Comparison of ENCODE assay signal across 4 cellular contexts in the genomic region with DNA sequence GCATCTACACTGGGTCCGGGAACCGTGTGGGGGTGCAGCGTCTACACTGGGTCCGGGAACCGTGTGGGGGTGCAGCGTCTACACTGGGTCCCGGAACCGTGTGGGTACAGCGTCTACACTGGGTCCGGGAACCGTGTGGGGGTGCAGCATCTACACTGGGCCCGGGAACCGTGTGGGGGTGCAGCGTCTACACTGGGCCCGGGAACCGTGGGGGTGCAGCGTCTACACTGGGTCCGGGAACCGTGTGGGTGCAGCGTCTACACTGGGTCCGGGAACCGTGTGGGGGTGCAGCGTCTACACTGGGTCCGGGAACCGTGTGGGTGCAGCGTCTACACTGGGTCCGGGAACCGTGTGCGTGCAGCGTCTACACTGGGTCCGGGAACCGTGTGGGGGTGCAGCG. TPM values are rescaled to one million over a fixed set of nuclear protein-coding genes. Genes with fewer than 3 reads are reported as not detected.
"Had no signal": no experiment of that assay in that cellular context is flagged by ENCODE, and none has a peak within 500 bp of the region (broad histone marks: within the 10 kb centered on the region; RNA-seq: fewer than 3 reads in every experiment).

No MANE protein-coding gene starts in this region.

RNA-seq across cellular contexts. Expression of a gene that starts 6.2 kb away (rescaled TPM):
- total RNA-seq: GM23248, H1, H4, HFFc6 had no signal
